ENCODE assay signal across 8 cellular contexts in the genomic region with DNA sequence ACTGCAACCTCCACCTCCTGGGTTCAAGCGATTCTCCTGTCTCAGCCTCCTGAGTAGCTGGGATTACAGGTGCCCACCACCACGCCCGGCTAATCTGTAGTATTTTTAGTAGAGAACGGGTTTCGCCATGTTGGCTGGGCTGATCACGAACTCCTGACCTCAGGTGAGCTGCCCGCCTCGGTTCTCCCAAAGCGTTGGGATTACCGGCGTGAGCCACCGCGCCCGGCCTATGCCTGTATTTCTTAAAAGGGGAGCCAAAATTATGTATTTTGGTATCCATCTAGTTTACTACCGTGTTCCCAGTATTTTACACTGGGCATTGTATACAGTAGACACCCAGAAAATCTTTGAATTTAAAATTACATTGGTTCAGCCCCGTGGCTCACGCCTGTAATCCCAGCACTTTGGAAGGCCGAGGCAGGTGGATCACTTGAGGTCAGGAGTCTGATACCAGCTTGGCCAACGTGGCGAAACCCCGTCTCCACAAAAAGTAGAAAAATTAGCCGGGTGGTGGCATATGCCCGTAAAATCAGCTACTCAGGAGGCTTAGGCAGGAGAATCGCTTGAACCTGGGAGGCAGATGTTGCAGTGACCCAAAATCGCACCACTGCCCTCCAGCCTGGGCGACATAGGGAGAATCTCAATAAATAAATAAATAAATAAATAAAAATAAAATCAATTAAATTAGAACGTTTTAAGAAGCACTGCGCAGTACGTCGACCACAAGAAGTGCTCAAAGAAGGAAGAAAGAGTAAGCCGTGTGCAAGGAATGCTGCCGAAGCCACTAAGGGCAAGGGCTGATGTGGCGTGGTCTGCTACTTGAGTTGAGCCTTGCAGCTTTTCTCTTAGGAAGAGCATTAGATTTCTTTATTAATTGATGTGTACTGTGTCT. TPM values are rescaled to one million over a fixed set of nuclear protein-coding genes. Genes with fewer than 3 reads are reported as not detected.
DNase-seq lines count a peak whose midpoint lies in the region; ATAC-seq and TF ChIP-seq lines count a peak whose summit lies in the region.

No MANE protein-coding gene starts in this region.

- H3K36me3 ChIP-seq in heart right ventricle, result peaks cover 0 to 18% (median 0%) of the 10 kb centered on the region in 9 donors
- H3K36me3 ChIP-seq in lung (ENCODE audit: control insufficient read depth in 2 of 2, insufficient read depth in 2 of 2, low read length in 2 of 2), result peaks cover under 1 to 2% of the 10 kb centered on the region in 2 donors
- H3K36me3 ChIP-seq in upper lobe of right lung, result peaks cover 18% of the 10 kb centered on the region

- H3K27ac ChIP-seq in heart right ventricle (peak overlapping the region; percentile 85 to 99 (median 95)), lung (ENCODE audit: low read depth in 1 of 2, low read length in 1 of 2) (peak overlapping the region; percentile 96), upper lobe of right lung (peak overlapping the region; percentile 99)

- no peaks in the 10 kb centered on the region for H3K9me3 ChIP-seq in heart right ventricle
- no peaks in the 10 kb centered on the region for H3K9me3 ChIP-seq in lung (ENCODE audit: control insufficient read depth in 2 of 2, insufficient read depth in 1 of 2, low read length in 1 of 2)
- no peaks in the 10 kb centered on the region for H3K9me3 ChIP-seq in upper lobe of right lung

- peaks cover 29% of the 10 kb centered on the region for H3K4me1 Mint-ChIP-seq in activated naive CD8-positive, alpha-beta T cell (ENCODE audit: low read depth)

- H3K4me3 ChIP-seq in heart right ventricle, result peak overlapping the region in 9 of 10 donors; percentile 36 to 87 (median 70)
- H3K4me3 ChIP-seq in lung, result no peak overlapping the region
- peak overlapping the region; percentile 90 for H3K4me3 ChIP-seq in upper lobe of right lung

- peak overlapping the region; percentile 99 for H3K4me3 Mint-ChIP-seq in activated naive CD8-positive, alpha-beta T cell

- intact Hi-C loops in heart right ventricle (cut with DNase I), result loop anchor here (2.0 to 10.0 kb wide), 6 partner anchors 60 to 162 kb away; a partner anchor contains a TSS
- intact Hi-C loops in Right ventricle myocardium superior (cut with DNase I), result loop anchor here (5.0 to 10.0 kb wide), 2 partner anchors 60 to 68 kb away; a partner anchor contains a TSS
- intact Hi-C loops in upper lobe of right lung (cut with DNase I), result no loop called here

- TF ChIP-seq CTCF in heart right ventricle (IDR thresholded peaks at IDR 0.05) (no peak), lung (IDR thresholded peaks at IDR 0.05; ENCODE audit: control extremely low read depth, extremely low read depth) (no peak), upper lobe of right lung (IDR thresholded peaks at IDR 0.05) (no peak)

- DNase-seq in heart right ventricle (no peak), Right ventricle myocardium superior (no peak), lung (ENCODE audit: low spot score) (no peak), upper lobe of right lung (peak; percentile 62), epidermal melanocyte (ENCODE audit: insufficient read length, low spot score) (no peak), COLO829 (ENCODE audit: low spot score) (no peak)
- no peak for DNase-seq in stimulated activated CD4-positive, alpha-beta T cell treated with anti-CD3 and anti-CD28 coated beads, Interleukin-2, amount 100 ng/mL, for 48 hours

- 87 to 88% methylated on average over 33 of the region's 33 CpGs for WGBS in heart right ventricle, 2 donors
- 82% methylated on average over 33 of the region's 33 CpGs for WGBS in lung, 2 donors

- no peaks in the 10 kb centered on the region for H3K9me3 Mint-ChIP-seq in activated naive CD8-positive, alpha-beta T cell (ENCODE audit: low read depth)

- peaks cover 3 to 40% (median 36%) of the 10 kb centered on the region in 9 donors for H3K4me1 ChIP-seq in heart right ventricle
- H3K4me1 ChIP-seq in lung (ENCODE audit: control insufficient read depth in 2 of 2, insufficient read depth in 2 of 2, low read length in 2 of 2), result peaks cover 0 to 16% of the 10 kb centered on the region in 2 donors
- H3K4me1 ChIP-seq in upper lobe of right lung, result peaks cover 35% of the 10 kb centered on the region

- H3K36me3 Mint-ChIP-seq in activated naive CD8-positive, alpha-beta T cell, result peaks cover 7% of the 10 kb centered on the region

- H3K27me3 Mint-ChIP-seq in activated naive CD8-positive, alpha-beta T cell, result no peaks in the 10 kb centered on the region

- no peak for ATAC-seq in heart right ventricle
- no peak for ATAC-seq in Right ventricle myocardium superior (ENCODE audit: poor library complexity)
- ATAC-seq in lung (ENCODE audit: insufficient read depth, low FRiP score), result no peak
- ATAC-seq in upper lobe of right lung, result no peak

- peak overlapping the region; percentile 99 for H3K27ac Mint-ChIP-seq in activated naive CD8-positive, alpha-beta T cell

- H3K27me3 ChIP-seq in heart right ventricle (no peaks in the 10 kb centered on the region), lung (ENCODE audit: control insufficient read depth, insufficient read depth) (no peaks in the 10 kb centered on the region), upper lobe of right lung (no peaks in the 10 kb centered on the region)

RNA-seq across cellular contexts. Expression of a gene that starts 1.5 kb away (rescaled TPM):
- total RNA-seq in heart right ventricle, result 100 to 1,000 TPM in 5 of 10 donors, 10 to 100 TPM in 5; 85.3 to 109 (median 100) TPM
- 10 to 100 TPM; 22.8 to 35.1 TPM for polyA plus RNA-seq in heart right ventricle
- 57.6 TPM for total RNA-seq in Right ventricle myocardium superior
- total RNA-seq in lung, result 10 to 100 TPM; 92.8 to 92.9 TPM
- 10 to 100 TPM; 25.1 to 41.7 TPM for polyA plus RNA-seq in lung
- total RNA-seq in upper lobe of right lung, result 88.6 TPM
